In genomic region chr11:65355776-65356393, GRCh38 we compare ENCODE assay signal across 9 cellular contexts. TPM values are rescaled to one million over a fixed set of nuclear protein-coding genes. Genes with fewer than 3 reads are reported as not detected.
DNase-seq lines count a peak whose midpoint lies in the region; ATAC-seq, FAIRE-seq and TF ChIP-seq lines count a peak whose summit lies in the region.
"Had no signal": no experiment of that assay in that cellular context is flagged by ENCODE, and none has a peak within 500 bp of the region (broad histone marks: within the 10 kb centered on the region; RNA-seq: fewer than 3 reads in every experiment).

No MANE protein-coding gene starts in this region.

- H3K27ac ChIP-seq in HUES48 (ENCODE audit: low read depth, low read length) (no peak overlapping the region), angular gyrus (ENCODE audit: low read depth, low read length) (peak overlapping the region; percentile 52), skeletal muscle tissue (ENCODE audit: low read depth, low read length) (peak overlapping the region; percentile 30)

- H3K4me1 ChIP-seq in HUES48 (ENCODE audit: control insufficient read depth, insufficient read depth, low read length) = peaks cover 10% of the 10 kb centered on the region; the same call in 1 of the 2 replicates
- H3K4me1 ChIP-seq in iPS-15b (ENCODE audit: control insufficient read depth, insufficient read depth, low read length) = no peaks in the 10 kb centered on the region
- H3K4me1 ChIP-seq in skeletal muscle tissue (ENCODE audit: control insufficient read depth in 3 of 3, insufficient read depth in 3 of 3, low read length in 3 of 3) = peaks cover 25 to 34% (median 33%) of the 10 kb centered on the region in 3 donors

- DNase-seq in NCI-H82 (lab: John Stamatoyannopoulos, UW) (no peak), D721Med (ENCODE audit: insufficient read length, low spot score) (no peak)

- H3K27me3 ChIP-seq in HUES48 (ENCODE audit: control insufficient read depth, insufficient read depth, low read length) (peaks cover 25% of the 10 kb centered on the region), iPS-15b (ENCODE audit: control insufficient read depth, insufficient read depth, low read length) (peaks cover 29% of the 10 kb centered on the region), skeletal muscle tissue (ENCODE audit: control insufficient read depth in 3 of 3, insufficient read depth in 3 of 3, low read length in 3 of 3) (peaks cover 0 to 10% (median 0%) of the 10 kb centered on the region in 3 donors)

- H3K4me3 ChIP-seq in HUES48 (ENCODE audit: low read depth, low read length) = peak overlapping the region; percentile 56
- H3K4me3 ChIP-seq in iPS-15b (ENCODE audit: low read depth, low read length) = peak overlapping the region; percentile 86
- peak overlapping the region; percentile 48 to 91 (median 70) for H3K4me3 ChIP-seq in skeletal muscle tissue (ENCODE audit: low read length in 3 of 3)

- H3K9ac ChIP-seq in HUES48 (ENCODE audit: low read depth, low read length) = no peak overlapping the region
- H3K9ac ChIP-seq in iPS-15b (ENCODE audit: low read depth, low read length) = no peak overlapping the region
- peak overlapping the region in 2 of 3 donors; percentile 36 to 74 for H3K9ac ChIP-seq in skeletal muscle tissue (ENCODE audit: low read depth in 1 of 3, low read length in 3 of 3)

- H3K36me3 ChIP-seq in HUES48 (ENCODE audit: control insufficient read depth, insufficient read depth, low read length) = peaks cover 20% of the 10 kb centered on the region
- peaks cover 8% of the 10 kb centered on the region for H3K36me3 ChIP-seq in iPS-15b (ENCODE audit: control insufficient read depth, insufficient read depth, low read length)
- peaks cover 15 to 18% (median 15%) of the 10 kb centered on the region in 3 donors for H3K36me3 ChIP-seq in skeletal muscle tissue (ENCODE audit: control insufficient read depth in 3 of 3, insufficient read depth in 3 of 3, low read length in 3 of 3)

- ATAC-seq in HG03159 (IDR thresholded peaks at IDR 0.05; ENCODE audit: unreplicated experiment) (no peak), GM18517 (IDR thresholded peaks at IDR 0.05; ENCODE audit: unreplicated experiment) (no peak)

- H3K9me3 ChIP-seq in HUES48 (ENCODE audit: control insufficient read depth, insufficient read depth, low read length) (no peaks in the 10 kb centered on the region), iPS-15b (ENCODE audit: control insufficient read depth, insufficient read depth, low read length) (no peaks in the 10 kb centered on the region), skeletal muscle tissue (ENCODE audit: control insufficient read depth in 3 of 3, low read length in 3 of 3) (no peaks in the 10 kb centered on the region)

- TF ChIP-seq CTCF in D721Med (IDR thresholded peaks at IDR 0.05; ENCODE audit: insufficient read depth, missing control alignments) = no peak

- FAIRE-seq in D721Med (lab: Jason Lieb, UNC) = no peak
- FAIRE-seq: islet of Langerhans had no signal

RNA-seq across cellular contexts. Expression of gene TIGD3, which starts 1.3 kb away (rescaled TPM):
- not detected for total RNA-seq in skeletal muscle tissue

RNA-seq across cellular contexts. Expression of gene DPF2, which starts 22.2 kb away (rescaled TPM):
- 24.5 TPM for total RNA-seq in skeletal muscle tissue

RNA-seq across cellular contexts. Expression of gene SLC25A45, which starts 26.6 kb away (rescaled TPM):
- total RNA-seq in skeletal muscle tissue = 3.7 TPM

RNA-seq across cellular contexts. Expression of gene FRMD8, which starts 30.6 kb away (rescaled TPM):
- total RNA-seq in skeletal muscle tissue = 8.4 TPM

RNA-seq across cellular contexts. Expression of gene CDC42EP2, which starts 41.2 kb away (rescaled TPM):
- total RNA-seq in skeletal muscle tissue = 19.3 TPM

Comparison
In these comparisons a context has a peak if more than half of its experiments do, and no peak if none do; other contexts are left out.
1. H3K9ac ChIP-seq: peak in skeletal muscle tissue (2 of 3); none in HUES48 (single experiment) and iPS-15b (single experiment).
2. Peak in every context shown above with its lines, with median percentiles within 50 percentile points of each other: H3K4me3 ChIP-seq.